8 cellular contexts compared by ENCODE assay signal in genomic region chr9:133726401-133727276, GRCh38. TPM values are rescaled to one million over a fixed set of nuclear protein-coding genes. Genes with fewer than 3 reads are reported as not detected.
A peak's percentile ranks its signal among the peaks of the same experiment; 100 is the strongest.
DNase-seq lines count a peak whose midpoint lies in the region; ATAC-seq, FAIRE-seq and TF ChIP-seq lines count a peak whose summit lies in the region.

No MANE protein-coding gene starts in this region.

- no peak overlapping the region for H3K27ac ChIP-seq in OCI-LY1 (ENCODE audit: low read depth, low read length, poor library complexity, severe bottlenecking)
- no peak overlapping the region for H3K27ac ChIP-seq in ovary

- TF ChIP-seq POLR2A in ovary (IDR thresholded peaks at IDR 0.05) (no peak), GM12891 (IDR thresholded peaks at IDR 0.05; ENCODE audit: low read depth, low read length) (no peak)

- H3K4me1 ChIP-seq in OCI-LY1 (ENCODE audit: insufficient read depth, low read length, severe bottlenecking) = no peaks in the 10 kb centered on the region
- H3K4me1 ChIP-seq in ovary (ENCODE audit: insufficient read depth) = no peaks in the 10 kb centered on the region

- CTCF ChIA-PET in HEK293T (lab: Yijun Ruan, JAX) = interaction anchor here (1.0 to 1.5 kb wide), 3 partner anchors 16 to 267 kb away, joined by 3 to 7 read pairs (median 4); partner anchors contain the start of gene ADAMTSL2

- H3K9ac ChIP-seq in OCI-LY1 (ENCODE audit: low read length) = no peak overlapping the region

- H3K36me3 ChIP-seq in OCI-LY1 (ENCODE audit: insufficient read depth, low read length) (no peaks in the 10 kb centered on the region), ovary (no peaks in the 10 kb centered on the region)

- ATAC-seq in GM19397 (IDR thresholded peaks at IDR 0.05; ENCODE audit: unreplicated experiment) = no peak

- H3K4me2 ChIP-seq in OCI-LY1 (ENCODE audit: low read length) = no peak overlapping the region

- H3K79me2 ChIP-seq in OCI-LY1 (ENCODE audit: insufficient read depth, low read length) = no peaks in the 10 kb centered on the region

- no peaks in the 10 kb centered on the region for H4K20me1 ChIP-seq in OCI-LY1 (ENCODE audit: insufficient read depth, low read length)

- no peak for FAIRE-seq in GM12891 (lab: Jason Lieb, UNC)

- no peak for TF ChIP-seq EP300 in ovary (IDR thresholded peaks at IDR 0.05)

- H3F3A ChIP-seq in OCI-LY1 (ENCODE audit: insufficient read depth, low read length) = no peaks in the 10 kb centered on the region

- no peak overlapping the region for H2AFZ ChIP-seq in OCI-LY1 (ENCODE audit: low read length)

- peak; percentile 53 for TF ChIP-seq CTCF in AG09319 (IDR thresholded peaks at IDR 0.05; ENCODE audit: low read depth, low read length)
- TF ChIP-seq CTCF in OCI-LY1 (IDR thresholded peaks at IDR 0.05; ENCODE audit: low read length) = peak; percentile 19; the same call in 1 of the 2 replicates
- TF ChIP-seq CTCF in ovary (IDR thresholded peaks at IDR 0.05) = peak in 2 of 3 donors; percentile 9 to 28

- POLR2A ChIA-PET in HEK293T (lab: Yijun Ruan, JAX) = no interaction called here

- H3K27me3 ChIP-seq in OCI-LY1 (ENCODE audit: insufficient read depth, low read length) (no peaks in the 10 kb centered on the region), ovary (no peaks in the 10 kb centered on the region)

- DNase-seq in AG09319 (ENCODE audit: extremely low read depth, low read depth) (no peak), HEK293T (ENCODE audit: extremely low spot score) (peak; percentile 69), activated T-cell treated with anti-CD3 and anti-CD28 coated beads for 4 hours (peak; percentile 61), fibroblast of peridontal ligament (ENCODE audit: extremely low read depth) (peak; percentile 39), ovary (peak in 4 of 5 donors; percentile 50 to 67 (median 62)), GM12891 (ENCODE audit: insufficient read length, low spot score) (no peak)

- 81 to 84% (median 82%) methylated on average over 14 of the region's 14 CpGs for WGBS in ovary, 3 donors

- H3K9me3 ChIP-seq in OCI-LY1 (ENCODE audit: low read length) (no peaks in the 10 kb centered on the region), ovary (no peaks in the 10 kb centered on the region)

- no peaks in the 10 kb centered on the region for H3K9me2 ChIP-seq in OCI-LY1 (ENCODE audit: low read depth, low read length)

- intact Hi-C loops in ovary (cut with DNase I) = loop anchor here in 2 of 4 donors (5.0 to 10.0 kb wide), 3 partner anchors 194 to 322 kb away; partner anchors contain the start of genes ADAMTSL2 (in 1 of the 2) and MYMK (in 1 of the 2)

- H3K4me3 ChIP-seq in OCI-LY1 (ENCODE audit: low read depth, low read length, poor library complexity, severe bottlenecking) (no peak overlapping the region), ovary (no peak overlapping the region)

TF ChIP-seq in HEK293T, 16 proteins besides CTCF, POLR2A, EP300 and RAD21:
- TF ChIP-seq PKNOX1 (IDR thresholded peaks at IDR 0.05) (no peak), BHLHE40 (IDR thresholded peaks at IDR 0.05; ENCODE audit: borderline replicate concordance) (no peak), SP1 (IDR thresholded peaks at IDR 0.05) (no peak), L3MBTL2 (conservative IDR thresholded peaks at IDR 0.05) (no peak), TARDBP (IDR thresholded peaks at IDR 0.05) (no peak), HDGF (IDR thresholded peaks at IDR 0.05; ENCODE audit: borderline replicate concordance) (no peak), CTBP1 (IDR thresholded peaks at IDR 0.05; ENCODE audit: borderline replicate concordance) (no peak), ARNT (IDR thresholded peaks at IDR 0.05) (no peak), ELF4 (IDR thresholded peaks at IDR 0.05) (no peak), NFRKB (IDR thresholded peaks at IDR 0.05) (no peak), SUZ12 (IDR thresholded peaks at IDR 0.05) (no peak), FOXA1 (IDR thresholded peaks at IDR 0.05) (no peak), LEF1 (IDR thresholded peaks at IDR 0.05; ENCODE audit: borderline replicate concordance) (no peak), FOXM1 (IDR thresholded peaks at IDR 0.05; ENCODE audit: borderline replicate concordance) (no peak), FOXK2 (IDR thresholded peaks at IDR 0.05) (no peak), ZNF384 (IDR thresholded peaks at IDR 0.05) (no peak)

TF ChIP-seq in GM12891, 5 proteins besides CTCF, POLR2A, EP300 and RAD21:
- TF ChIP-seq SPI1 (IDR thresholded peaks at IDR 0.05; ENCODE audit: low read depth, low read length) (no peak), PAX5 (IDR thresholded peaks at IDR 0.05; ENCODE audit: insufficient read depth, low read length, severe bottlenecking) (no peak), TAF1 (IDR thresholded peaks at IDR 0.05; ENCODE audit: low read depth, low read length) (no peak), POLR2AphosphoS5 (IDR thresholded peaks at IDR 0.05; ENCODE audit: low read depth, low read length) (no peak), POU2F2 (IDR thresholded peaks at IDR 0.05; ENCODE audit: low read depth, low read length) (no peak)
TF ChIP-seq in GM12891: peak in this region for 0.

RNA-seq across cellular contexts. Expression of gene SARDH, which starts 11.5 kb away (rescaled TPM):
- 10 to 100 TPM in 1 of 7 donors, 1 to 10 TPM in 6; 2.5 to 10.0 (median 3.3) TPM for total RNA-seq in ovary
- polyA plus RNA-seq in ovary = 1 to 10 TPM; 2.8 to 5.0 TPM
- polyA plus RNA-seq in GM12891 (2012; ENCODE audit: low read depth, missing spikeins) = 0.24 TPM

Comparison
In these comparisons a context has a peak if more than half of its experiments do, and no peak if none do; other contexts are left out.
1. DNase-seq: peak in HEK293T (single experiment), activated T-cell treated with anti-CD3 and anti-CD28 coated beads for 4 hours (single experiment), fibroblast of peridontal ligament (single experiment) and ovary (4 of 5); none in AG09319 (single experiment) and GM12891 (single experiment).
2. Peak in every context shown above with its lines, with median percentiles within 50 percentile points of each other: CTCF ChIP-seq.